Comparison of ENCODE assay signal across 11 cellular contexts in genomic region chr14:23114669-23115491, GRCh38. TPM values are rescaled to one million over a fixed set of nuclear protein-coding genes. Genes with fewer than 3 reads are reported as not detected.
DNase-seq lines count a peak whose midpoint lies in the region; ATAC-seq and TF ChIP-seq lines count a peak whose summit lies in the region.
"Had no signal": no experiment of that assay in that cellular context is flagged by ENCODE, and none has a peak within 500 bp of the region (broad histone marks: within the 10 kb centered on the region; RNA-seq: fewer than 3 reads in every experiment).

No MANE protein-coding gene starts in this region.

- no peaks in the 10 kb centered on the region for H3K27me3 ChIP-seq in right atrium auricular region
- H3K27me3 ChIP-seq in aorta (ENCODE audit: control insufficient read depth in 1 of 2, insufficient read depth in 2 of 2, low read length in 1 of 2), result no peaks in the 10 kb centered on the region

- 50 to 52% methylated on average over 11 of the region's 11 CpGs for WGBS in aorta, 2 donors

- DNase-seq in right atrium auricular region (ENCODE audit: low spot score) (peak; percentile 72), left ventricle myocardium superior (no peak), fibroblast of villous mesenchyme (ENCODE audit: low read depth) (peak; percentile 94), aorta (peak; percentile 69 to 85), DMS 273 treated with DMSO at 0.1 percent for 48 hours (lab: John Stamatoyannopoulos, UW) (no peak), NCI-H1048 (lab: John Stamatoyannopoulos, UW) (no peak)
- DNase-seq: stimulated activated CD8-positive, alpha-beta memory T cell treated with anti-CD3 and anti-CD28 coated beads, Interleukin-4, amount 100 ng/mL, for 48 hours; T-cell had no signal

- intact Hi-C loops in left ventricle myocardium superior (cut with micrococcal nuclease) (no loop called here), aorta (cut with DNase I) (no loop called here)

- peaks cover 0 to 15% of the 10 kb centered on the region in 2 donors for H3K4me1 ChIP-seq in right atrium auricular region
- no peaks in the 10 kb centered on the region for H3K4me1 ChIP-seq in aorta (ENCODE audit: control insufficient read depth in 1 of 2, insufficient read depth in 2 of 2, low read length in 2 of 2)

- no peak for TF ChIP-seq CTCF in right atrium auricular region (IDR thresholded peaks at IDR 0.05)
- TF ChIP-seq CTCF in fibroblast of villous mesenchyme (IDR thresholded peaks at IDR 0.05; ENCODE audit: insufficient read depth, low read depth, low read length), result no peak

- H3K4me3 ChIP-seq in right atrium auricular region, result no peak overlapping the region
- no peak overlapping the region for H3K4me3 ChIP-seq in fibroblast of villous mesenchyme (ENCODE audit: low read depth, low read length)
- no peak overlapping the region for H3K4me3 ChIP-seq in aorta (ENCODE audit: low read length in 2 of 2)

- no peaks in the 10 kb centered on the region for H3K36me3 ChIP-seq in right atrium auricular region
- H3K36me3 ChIP-seq in aorta (ENCODE audit: control insufficient read depth in 1 of 2, insufficient read depth in 2 of 2, low read length in 1 of 2), result no peaks in the 10 kb centered on the region

- H3K27ac ChIP-seq in right atrium auricular region, result no peak overlapping the region
- no peak overlapping the region for H3K27ac ChIP-seq in aorta (ENCODE audit: low read depth in 1 of 2, low read length in 2 of 2)

- H3K9me3 ChIP-seq in right atrium auricular region (no peaks in the 10 kb centered on the region), aorta (ENCODE audit: control insufficient read depth, low read length) (no peaks in the 10 kb centered on the region)

- ATAC-seq in left ventricle myocardium superior (no peak), SK-N-SH treated with all-trans-retinoic acid at 6 μM for 48 hours (peak; percentile 92), aorta (ENCODE audit: low FRiP score) (no peak), HG03521 (IDR thresholded peaks at IDR 0.05; ENCODE audit: unreplicated experiment) (no peak)
- ATAC-seq: T-cell had no signal

TF ChIP-seq in SK-N-SH treated with all-trans-retinoic acid at 6 μM for 48 hours, 23 proteins besides CTCF, POLR2A, EP300 and RAD21:
- TF ChIP-seq CSRNP3 (CRISPR knock-in tag; IDR thresholded peaks at IDR 0.05), result no peak
- no peak for TF ChIP-seq ZNF70 (CRISPR knock-in tag; IDR thresholded peaks at IDR 0.05)
- TF ChIP-seq ZNF8 (CRISPR knock-in tag; IDR thresholded peaks at IDR 0.05), result no peak
- TF ChIP-seq TSHZ2 (CRISPR knock-in tag; IDR thresholded peaks at IDR 0.05), result no peak
- no peak for TF ChIP-seq SNAI2 (CRISPR knock-in tag; IDR thresholded peaks at IDR 0.05)
- no peak for TF ChIP-seq CREB5 (CRISPR knock-in tag; IDR thresholded peaks at IDR 0.05; ENCODE audit: low read depth)
- TF ChIP-seq ZFP30 (CRISPR knock-in tag; IDR thresholded peaks at IDR 0.05), result no peak
- no peak for TF ChIP-seq GLIS3 (CRISPR knock-in tag; IDR thresholded peaks at IDR 0.05)
- no peak for TF ChIP-seq ESRRG (CRISPR knock-in tag; IDR thresholded peaks at IDR 0.05)
- TF ChIP-seq ZFP3 (CRISPR knock-in tag; IDR thresholded peaks at IDR 0.05), result no peak
- no peak for TF ChIP-seq ZC3H10 (CRISPR knock-in tag; IDR thresholded peaks at IDR 0.05)

RNA-seq across cellular contexts. Expression of gene CEBPE, which starts 4.2 kb away (rescaled TPM):
- total RNA-seq in right atrium auricular region (not detected), left ventricle myocardium superior (not detected), fibroblast of villous mesenchyme (not detected in 2 replicates), aorta (under 1 TPM; 0.29 to 0.33 TPM)
- polyA plus RNA-seq in aorta, result under 1 TPM in 1 of 2 donors, not detected in 1; 0.13 TPM

RNA-seq across cellular contexts. Expression of gene CIROP, which starts 10.1 kb away (rescaled TPM):
- total RNA-seq in right atrium auricular region (not detected), left ventricle myocardium superior (not detected), fibroblast of villous mesenchyme (not detected in 2 replicates), aorta (under 1 TPM in 1 of 2 donors, not detected in 1; 0.18 TPM)
- polyA plus RNA-seq in aorta, result not detected
- total RNA-seq: mononuclear cell, T-cell had no signal

RNA-seq across cellular contexts. Expression of gene C14orf119, which starts 19.6 kb away (rescaled TPM):
- total RNA-seq in right atrium auricular region (10 to 100 TPM; 13.5 to 23.7 TPM), left ventricle myocardium superior (23.6 TPM), fibroblast of villous mesenchyme (48.0 and 66.1 TPM in 2 replicates), aorta (10 to 100 TPM; 37.6 to 41.4 TPM)
- polyA plus RNA-seq in aorta, result 10 to 100 TPM; 27.8 to 32.2 TPM

RNA-seq across cellular contexts. Expression of gene ACIN1, which starts 19.9 kb away (rescaled TPM):
- total RNA-seq in right atrium auricular region, result 10 to 100 TPM; 53.9 to 55.3 TPM
- 78.4 TPM for total RNA-seq in left ventricle myocardium superior
- total RNA-seq in fibroblast of villous mesenchyme, result 93.1 and 106 TPM in 2 replicates
- 100 to 1,000 TPM; 134 to 183 TPM for total RNA-seq in aorta
- 100 to 1,000 TPM in 1 of 2 donors, 10 to 100 TPM in 1; 34.1 to 147 TPM for polyA plus RNA-seq in aorta

RNA-seq across cellular contexts. Expression of gene CDH24, which starts 57.6 kb away (rescaled TPM):
- total RNA-seq in right atrium auricular region (1 to 10 TPM; 1.3 to 1.4 TPM), left ventricle myocardium superior (2.0 TPM), fibroblast of villous mesenchyme (6.4 and 10.8 TPM in 2 replicates), aorta (10 to 100 TPM in 1 of 2 donors, 1 to 10 TPM in 1; 3.4 to 11.4 TPM)
- polyA plus RNA-seq in aorta, result 1 to 10 TPM in 1 of 2 donors, not detected in 1; 4.1 TPM

Comparison
In these comparisons a context has a peak if more than half of its experiments do, and no peak if none do; other contexts are left out.
1. DNase-seq: peak in right atrium auricular region (single experiment), fibroblast of villous mesenchyme (single experiment) and aorta (2 of 2); none in left ventricle myocardium superior (single experiment), DMS 273 treated with DMSO at 0.1 percent for 48 hours (single experiment) and NCI-H1048 (single experiment).